8 cellular contexts compared by ENCODE assay signal in genomic region chr17:42135664-42136653, GRCh38. TPM values are rescaled to one million over a fixed set of nuclear protein-coding genes. Genes with fewer than 3 reads are reported as not detected.
DNase-seq lines count a peak whose midpoint lies in the region; ATAC-seq lines count a peak whose summit lies in the region.

No MANE protein-coding gene starts in this region.

- H3K4me1 Mint-ChIP-seq in activated CD4-positive, alpha-beta memory T cell treated with anti-CD3 and anti-CD28 coated beads, Interleukin-2, amount 10 ng/mL, durations not matched to agents 7 days and 5 days, result peaks cover 52% of the 10 kb centered on the region

- H3K36me3 ChIP-seq in BLaER1, result peaks cover 59% of the 10 kb centered on the region

- DNase-seq in Kasumi-1 (lab: John Stamatoyannopoulos, UW), result peak; percentile 36 to 53
- DNase-seq in activated CD4-positive, alpha-beta memory T cell treated with anti-CD3 and anti-CD28 coated beads, Interleukin-2, amount 10 ng/mL, durations not matched to agents 7 days and 5 days, result no peak
- peak; percentile 80 for DNase-seq in left cardiac atrium
- no peak for DNase-seq in NCI-H187 treated with DMSO at 0.1 percent for 48 hours (lab: John Stamatoyannopoulos, UW)
- DNase-seq in GOT3 (lab: John Stamatoyannopoulos, UW), result no peak

- peak overlapping the region; percentile 31 for H3K27ac Mint-ChIP-seq in activated CD4-positive, alpha-beta memory T cell treated with anti-CD3 and anti-CD28 coated beads, Interleukin-2, amount 10 ng/mL, durations not matched to agents 7 days and 5 days

- H3K9ac ChIP-seq in BLaER1, result no peak overlapping the region

- no peak overlapping the region for H3K4me3 ChIP-seq in BLaER1
- no peak overlapping the region for H3K4me3 ChIP-seq in skin epidermis

- POLR2A ChIA-PET in activated CD4-positive, alpha-beta memory T cell treated with anti-CD3 and anti-CD28 coated beads, Interleukin-2, amount 10 ng/mL, durations not matched to agents 7 days and 5 days (lab: Charles Lee), result interaction anchor here (1.0 to 4.4 kb wide), 6 partner anchors 8 to 23 kb away, joined by 3 to 15 read pairs (median 5); partner anchors contain the start of gene DHX58

- peak overlapping the region; percentile 42 for H3K4me2 ChIP-seq in BLaER1

- peak; percentile 86 for ATAC-seq in left cardiac atrium
- ATAC-seq in GM18873 (IDR thresholded peaks at IDR 0.05; ENCODE audit: low FRiP score, unreplicated experiment), result no peak

- no peak overlapping the region for H3K4me3 Mint-ChIP-seq in activated CD4-positive, alpha-beta memory T cell treated with anti-CD3 and anti-CD28 coated beads, Interleukin-2, amount 10 ng/mL, durations not matched to agents 7 days and 5 days

- H3K27ac ChIP-seq in BLaER1, result no peak overlapping the region
- H3K27ac ChIP-seq in skin epidermis, result peak overlapping the region in 17 of 21 experiments; percentile 5 to 76 (median 49)

- peaks cover 32% of the 10 kb centered on the region for H3K36me3 Mint-ChIP-seq in activated CD4-positive, alpha-beta memory T cell treated with anti-CD3 and anti-CD28 coated beads, Interleukin-2, amount 10 ng/mL, durations not matched to agents 7 days and 5 days (ENCODE audit: low read depth)

- H3K9me3 ChIP-seq in BLaER1, result no peaks in the 10 kb centered on the region

- H3K4me1 ChIP-seq in BLaER1, result peaks cover 66% of the 10 kb centered on the region

- peaks cover 99% of the 10 kb centered on the region for H4K20me1 ChIP-seq in BLaER1

- H3K27me3 Mint-ChIP-seq in activated CD4-positive, alpha-beta memory T cell treated with anti-CD3 and anti-CD28 coated beads, Interleukin-2, amount 10 ng/mL, durations not matched to agents 7 days and 5 days, result no peaks in the 10 kb centered on the region

- CTCF ChIA-PET in activated CD4-positive, alpha-beta memory T cell treated with anti-CD3 and anti-CD28 coated beads, Interleukin-2, amount 10 ng/mL, durations not matched to agents 7 days and 5 days (lab: Charles Lee), result interaction anchor here (0.7 to 1.0 kb wide), 2 partner anchors 18 to 48 kb away, joined by 3 read pairs; no protein-coding TSS in a partner anchor

- H3K27me3 ChIP-seq in BLaER1, result no peaks in the 10 kb centered on the region

- intact Hi-C loops in left cardiac atrium (cut with DNase I), result no loop called here

- H3K9me3 Mint-ChIP-seq in activated CD4-positive, alpha-beta memory T cell treated with anti-CD3 and anti-CD28 coated beads, Interleukin-2, amount 10 ng/mL, durations not matched to agents 7 days and 5 days, result no peaks in the 10 kb centered on the region

RNA-seq across cellular contexts. Expression of gene HSPB9, which starts 13.4 kb away (rescaled TPM):
- under 1 TPM in 1 of 2 experiments, not detected in 1; 0.18 TPM for total RNA-seq in activated CD4-positive, alpha-beta memory T cell treated with anti-CD3 and anti-CD28 coated beads, Interleukin-2, amount 10 ng/mL, durations not matched to agents 7 days and 5 days
- under 1 TPM in 1 of 2 donors, not detected in 1; 0.24 TPM for total RNA-seq in left cardiac atrium

RNA-seq across cellular contexts. Expression of gene KAT2A, which starts 14.8 kb away (rescaled TPM):
- total RNA-seq in activated CD4-positive, alpha-beta memory T cell treated with anti-CD3 and anti-CD28 coated beads, Interleukin-2, amount 10 ng/mL, durations not matched to agents 7 days and 5 days, result 10 to 100 TPM; 25.7 to 26.7 TPM
- 10 to 100 TPM; 19.8 to 23.4 TPM for total RNA-seq in left cardiac atrium

RNA-seq across cellular contexts. Expression of gene RAB5C, which starts 18.8 kb away (rescaled TPM):
- 10 to 100 TPM; 95.8 to 97.3 TPM for total RNA-seq in activated CD4-positive, alpha-beta memory T cell treated with anti-CD3 and anti-CD28 coated beads, Interleukin-2, amount 10 ng/mL, durations not matched to agents 7 days and 5 days
- total RNA-seq in left cardiac atrium, result 10 to 100 TPM; 68.2 to 72.6 TPM

RNA-seq across cellular contexts. Expression of gene DHX58, which starts 23.4 kb away (rescaled TPM):
- total RNA-seq in activated CD4-positive, alpha-beta memory T cell treated with anti-CD3 and anti-CD28 coated beads, Interleukin-2, amount 10 ng/mL, durations not matched to agents 7 days and 5 days, result 10 to 100 TPM; 97.0 to 97.3 TPM
- total RNA-seq in left cardiac atrium, result 1 to 10 TPM; 6.4 to 6.7 TPM

RNA-seq across cellular contexts. Expression of gene ZNF385C, which starts 37.7 kb away (rescaled TPM):
- total RNA-seq in activated CD4-positive, alpha-beta memory T cell treated with anti-CD3 and anti-CD28 coated beads, Interleukin-2, amount 10 ng/mL, durations not matched to agents 7 days and 5 days, result not detected
- total RNA-seq in left cardiac atrium, result under 1 TPM; 0.13 to 0.27 TPM

Comparison
In these comparisons a context has a peak if more than half of its experiments do, and no peak if none do; other contexts are left out.
1. DNase-seq: peak in Kasumi-1 (2 of 2) and left cardiac atrium (single experiment); none in activated CD4-positive, alpha-beta memory T cell treated with anti-CD3 and anti-CD28 coated beads, Interleukin-2, amount 10 ng/mL, durations not matched to agents 7 days and 5 days (single experiment), NCI-H187 treated with DMSO at 0.1 percent for 48 hours (single experiment) and GOT3 (single experiment).